In genomic region chr1:36432616-36433015, GRCh38 we compare ENCODE assay signal across 22 cellular contexts. TPM values are rescaled to one million over a fixed set of nuclear protein-coding genes. Genes with fewer than 3 reads are reported as not detected.
DNase-seq lines count a peak whose midpoint lies in the region; ATAC-seq, FAIRE-seq and TF ChIP-seq lines count a peak whose summit lies in the region.
"Had no signal": no experiment of that assay in that cellular context is flagged by ENCODE, and none has a peak within 500 bp of the region (broad histone marks: within the 10 kb centered on the region; RNA-seq: fewer than 3 reads in every experiment).

No MANE protein-coding gene starts in this region.

- no peak overlapping the region for H2AFZ ChIP-seq in endothelial cell of umbilical vein (ENCODE audit: low read depth, low read length)
- H2AFZ ChIP-seq: PC-9 had no signal

- no peaks in the 10 kb centered on the region for H3K36me3 ChIP-seq in endothelial cell of umbilical vein (ENCODE audit: control insufficient read depth in 2 of 2, extremely low read depth in 1 of 2, insufficient read depth in 2 of 2, low read length in 2 of 2)
- peaks cover 18% of the 10 kb centered on the region for H3K36me3 ChIP-seq in lower lobe of right lung
- H3K36me3 ChIP-seq in small intestine (ENCODE audit: control insufficient read depth in 2 of 2, insufficient read depth in 2 of 2, low read length in 2 of 2), result no peaks in the 10 kb centered on the region
- H3K36me3 ChIP-seq: MG63 had no signal

- H3K9me1 ChIP-seq in endothelial cell of umbilical vein (replicated peaks; ENCODE audit: control insufficient read depth, extremely low read depth, insufficient read depth, low read length), result no peaks in the 10 kb centered on the region

- H3K9me3 ChIP-seq in endothelial cell of umbilical vein (replicated peaks; ENCODE audit: control insufficient read depth, insufficient read depth, low read length) (no peaks in the 10 kb centered on the region), lower lobe of right lung (no peaks in the 10 kb centered on the region), small intestine (ENCODE audit: control insufficient read depth, low read depth) (no peaks in the 10 kb centered on the region)
- H3K9me3 ChIP-seq: Caco-2, MG63 had no signal

- TF ChIP-seq POLR2A in endothelial cell of umbilical vein (IDR thresholded peaks at IDR 0.05; ENCODE audit: low read depth, low read length), result no peak

- H3K27ac Mint-ChIP-seq in Calu3 (ENCODE audit: unreplicated experiment), result peak overlapping the region; percentile 21

- ATAC-seq in lower lobe of right lung (peak; percentile 13 to 47), HG03108 (IDR thresholded peaks at IDR 0.05; ENCODE audit: unreplicated experiment) (no peak)

- H3K4me3 Mint-ChIP-seq in Calu3 (ENCODE audit: low read depth, unreplicated experiment), result no peak overlapping the region
- H3K4me3 Mint-ChIP-seq: CD4-positive, CD25-positive, alpha-beta regulatory T cell had no signal

- dilution Hi-C loops in endothelial cell of umbilical vein (cut with MboI; ENCODE audit: extremely low pct_ligation_motif_present, low sequenced_read_pairs), result no loop called here

- H3K79me2 ChIP-seq in endothelial cell of umbilical vein (ENCODE audit: control insufficient read depth, insufficient read depth, low read length), result no peaks in the 10 kb centered on the region

- H3K27me3 Mint-ChIP-seq in Calu3 (ENCODE audit: unreplicated experiment), result no peaks in the 10 kb centered on the region

- TF ChIP-seq CTCF in Calu3 (IDR thresholded peaks at IDR 0.05; ENCODE audit: unreplicated experiment), result no peak
- no peak for TF ChIP-seq CTCF in endothelial cell of umbilical vein (IDR thresholded peaks at IDR 0.05; ENCODE audit: extremely low read depth in 1 of 2, insufficient read depth in 1 of 2, low read depth in 1 of 2, low read length in 2 of 2)
- no peak for TF ChIP-seq CTCF in lower lobe of right lung (IDR thresholded peaks at IDR 0.05)

- CTCF ChIA-PET in Calu3 (lab: Charles Lee), result interaction anchor here (0.5 kb wide), 1 partner anchor 237 kb away, joined by 4 read pairs; no protein-coding TSS in a partner anchor
- CTCF ChIA-PET in endothelial cell of umbilical vein (lab: Charles Lee), result interaction anchor here (1.3 kb wide), 1 partner anchor 8 kb away, joined by 5 read pairs; no protein-coding TSS in a partner anchor

- intact Hi-C loops in Calu3 (cut with micrococcal nuclease; ENCODE audit: unreplicated experiment), result no loop called here
- intact Hi-C loops in endothelial cell of umbilical vein (cut with micrococcal nuclease), result no loop called here
- intact Hi-C loops in lower lobe of right lung (cut with DNase I), result no loop called here

- no peak overlapping the region for H3K4me3 ChIP-seq in endothelial cell of umbilical vein (replicated peaks in 1 of 3; ENCODE audit: insufficient read depth in 1 of 3, low read depth in 1 of 3, low read length in 3 of 3)
- no peak overlapping the region for H3K4me3 ChIP-seq in lower lobe of right lung
- no peak overlapping the region for H3K4me3 ChIP-seq in small intestine (ENCODE audit: low read depth in 1 of 2, low read length in 2 of 2)
- H3K4me3 ChIP-seq: MG63, PC-9 had no signal

- no peaks in the 10 kb centered on the region for H3K9me3 Mint-ChIP-seq in Calu3 (ENCODE audit: low read depth, unreplicated experiment)
- H3K9me3 Mint-ChIP-seq: CD4-positive, CD25-positive, alpha-beta regulatory T cell had no signal

- no TSS peak for BruUV-seq in Calu3 (replicated peaks; lab: Mats Ljungman, UMichigan)
- no TSS peak for BruUV-seq in endothelial cell of umbilical vein (replicated peaks; lab: Mats Ljungman, UMichigan)

- no peaks in the 10 kb centered on the region for H3K27me3 ChIP-seq in endothelial cell of umbilical vein (ENCODE audit: control insufficient read depth in 2 of 2, insufficient read depth in 2 of 2, low read length in 2 of 2)
- H3K27me3 ChIP-seq in lower lobe of right lung (ENCODE audit: low read depth), result no peaks in the 10 kb centered on the region
- no peaks in the 10 kb centered on the region for H3K27me3 ChIP-seq in small intestine (ENCODE audit: control insufficient read depth in 2 of 2, insufficient read depth in 2 of 2, low read length in 2 of 2)
- H3K27me3 ChIP-seq: MG63 had no signal

- no peak overlapping the region for H3K9ac ChIP-seq in endothelial cell of umbilical vein (replicated peaks; ENCODE audit: extremely low read depth, insufficient read depth, low read length)

- no peak for FAIRE-seq in endothelial cell of umbilical vein (lab: Jason Lieb, UNC)
- no peak for FAIRE-seq in small intestine (lab: Jason Lieb, UNC)

- peaks cover 14% of the 10 kb centered on the region for H3K36me3 Mint-ChIP-seq in Calu3 (ENCODE audit: insufficient read depth, unreplicated experiment)
- H3K36me3 Mint-ChIP-seq: CD4-positive, CD25-positive, alpha-beta regulatory T cell had no signal

- 19 to 53% (median 39%) methylated on average over 4 of the region's 4 CpGs for WGBS in small intestine, 3 donors

- H4K20me1 ChIP-seq in endothelial cell of umbilical vein (replicated peaks; ENCODE audit: control insufficient read depth, extremely low read depth, insufficient read depth, low read length), result no peaks in the 10 kb centered on the region

- DNase-seq in Calu3, result peak; percentile 13
- DNase-seq in endothelial cell of umbilical vein (ENCODE audit: low read depth, low spot score), result peak; percentile 68
- no peak for DNase-seq in lower lobe of right lung
- peak; percentile 8 for DNase-seq in small intestine
- no peak for DNase-seq in activated T-cell treated with anti-CD3 and anti-CD28 coated beads for 4 hours
- no peak for DNase-seq in ureter (ENCODE audit: low spot score)
- DNase-seq in RKO (ENCODE audit: low spot score), result no peak
- DNase-seq: AML-193; Caco-2; CD4-positive, CD25-positive, alpha-beta regulatory T cell; DMS53; IMR-90; Karpas-422; MG63; NCI-H1092; NCI-H146; NCI-H2081; NCI-H510A; PC-9 had no signal

- H3K4me1 Mint-ChIP-seq in Calu3 (ENCODE audit: low read depth, unreplicated experiment), result peaks cover 46% of the 10 kb centered on the region
- H3K4me1 Mint-ChIP-seq: CD4-positive, CD25-positive, alpha-beta regulatory T cell had no signal

- H3K27ac ChIP-seq in endothelial cell of umbilical vein (ENCODE audit: insufficient read depth, low read depth, low read length), result no peak overlapping the region
- no peak overlapping the region for H3K27ac ChIP-seq in lower lobe of right lung
- H3K27ac ChIP-seq in small intestine (ENCODE audit: low read depth in 1 of 2, low read length in 1 of 2), result no peak overlapping the region
- H3K27ac ChIP-seq: PC-9 had no signal

- H3K4me1 ChIP-seq in endothelial cell of umbilical vein (ENCODE audit: control insufficient read depth, extremely low read depth, insufficient read depth, low read length) (peaks cover 6% of the 10 kb centered on the region), lower lobe of right lung (no peaks in the 10 kb centered on the region), small intestine (ENCODE audit: control insufficient read depth in 2 of 2, insufficient read depth in 1 of 2, low read depth in 1 of 2, low read length in 1 of 2) (no peaks in the 10 kb centered on the region)
- H3K4me1 ChIP-seq: Caco-2 had no signal

- POLR2A ChIA-PET in endothelial cell of umbilical vein (lab: Charles Lee), result no interaction called here

- H3K4me2 ChIP-seq in endothelial cell of umbilical vein (ENCODE audit: insufficient read depth, low read length), result no peak overlapping the region
- H3K4me2 ChIP-seq: PC-9 had no signal

RNA-seq across cellular contexts. Expression of gene OSCP1, which starts 17.6 kb away (rescaled TPM):
- total RNA-seq in Calu3 (2022), result 2.0 and 3.0 TPM in 2 replicates
- total RNA-seq in endothelial cell of umbilical vein, result 4.6 and 7.6 TPM in 2 replicates
- polyA plus RNA-seq in endothelial cell of umbilical vein, result 8.3 and 9.6 TPM in 2 replicates
- 6.7 and 7.9 TPM in 2 replicates for polyA plus RNA-seq in endothelial cell of umbilical vein (2011; cell fraction: cytosol; rRNA removed)
- polyA plus RNA-seq in endothelial cell of umbilical vein (2011; cell fraction: nucleus; rRNA removed), result 4.7 and 4.9 TPM in 2 replicates
- polyA plus RNA-seq in endothelial cell of umbilical vein (2012), result 3.9 and 5.3 TPM in 2 replicates
- polyA minus RNA-seq in endothelial cell of umbilical vein, result 6.3 and 9.4 TPM in 2 replicates
- polyA minus RNA-seq in endothelial cell of umbilical vein (2011; cell fraction: cytosol; rRNA and poly(A)+ RNA removed), result 5.2 TPM
- 5.2 and 5.9 TPM in 2 replicates for polyA minus RNA-seq in endothelial cell of umbilical vein (2011; cell fraction: nucleus; rRNA and poly(A)+ RNA removed)
- total RNA-seq in lower lobe of right lung, result 17.1 TPM
- polyA plus RNA-seq in small intestine, result 1 to 10 TPM in 2 of 3 donors, under 1 TPM in 1; 0.89 to 4.3 (median 1.4) TPM
- 13.4 TPM for total RNA-seq in ureter
- total RNA-seq: CD4-positive, CD25-positive, alpha-beta regulatory T cell had no signal

RNA-seq across cellular contexts. Expression of gene MRPS15, which starts 31.6 kb away (rescaled TPM):
- total RNA-seq in Calu3 (2022) (84.1 and 97.8 TPM in 2 replicates), endothelial cell of umbilical vein (105 and 106 TPM in 2 replicates), lower lobe of right lung (59.4 TPM), ureter (59.9 TPM)
- polyA plus RNA-seq in endothelial cell of umbilical vein (45.6 and 47.1 TPM in 2 replicates), small intestine (100 to 1,000 TPM; 102 to 122 (median 116) TPM)
- 85.2 and 91.3 TPM in 2 replicates for polyA plus RNA-seq in endothelial cell of umbilical vein (2011; cell fraction: cytosol; rRNA removed)
- polyA plus RNA-seq in endothelial cell of umbilical vein (2011; cell fraction: nucleus; rRNA removed), result 47.8 and 51.8 TPM in 2 replicates
- polyA plus RNA-seq in endothelial cell of umbilical vein (2012), result 74.2 and 75.3 TPM in 2 replicates
- polyA minus RNA-seq in endothelial cell of umbilical vein, result 18.9 and 19.9 TPM in 2 replicates
- polyA minus RNA-seq in endothelial cell of umbilical vein (2011; cell fraction: cytosol; rRNA and poly(A)+ RNA removed), result 27.7 TPM
- polyA minus RNA-seq in endothelial cell of umbilical vein (2011; cell fraction: nucleus; rRNA and poly(A)+ RNA removed), result 13.2 and 13.6 TPM in 2 replicates

RNA-seq across cellular contexts. Expression of gene LSM10, which starts 34.9 kb away (rescaled TPM):
- 35.2 and 42.7 TPM in 2 replicates for total RNA-seq in Calu3 (2022)
- 38.2 and 40.3 TPM in 2 replicates for total RNA-seq in endothelial cell of umbilical vein
- 76.9 and 98.5 TPM in 2 replicates for polyA plus RNA-seq in endothelial cell of umbilical vein
- polyA plus RNA-seq in endothelial cell of umbilical vein (2011; cell fraction: cytosol; rRNA removed), result 79.3 and 82.5 TPM in 2 replicates
- polyA plus RNA-seq in endothelial cell of umbilical vein (2011; cell fraction: nucleus; rRNA removed), result 19.2 and 23.5 TPM in 2 replicates
- 39.0 and 62.6 TPM in 2 replicates for polyA plus RNA-seq in endothelial cell of umbilical vein (2012)
- polyA minus RNA-seq in endothelial cell of umbilical vein, result 35.9 and 40.8 TPM in 2 replicates
- polyA minus RNA-seq in endothelial cell of umbilical vein (2011; cell fraction: cytosol; rRNA and poly(A)+ RNA removed), result 26.2 TPM
- polyA minus RNA-seq in endothelial cell of umbilical vein (2011; cell fraction: nucleus; rRNA and poly(A)+ RNA removed), result 7.1 and 8.3 TPM in 2 replicates
- total RNA-seq in lower lobe of right lung, result 44.5 TPM
- polyA plus RNA-seq in small intestine, result 10 to 100 TPM; 48.1 to 55.5 (median 51.9) TPM
- 28.9 TPM for total RNA-seq in ureter

RNA-seq across cellular contexts. Expression of gene STK40, which starts 46.9 kb away (rescaled TPM):
- 44.5 and 52.1 TPM in 2 replicates for total RNA-seq in Calu3 (2022)
- total RNA-seq in endothelial cell of umbilical vein, result 35.2 and 36.8 TPM in 2 replicates
- 20.8 and 21.4 TPM in 2 replicates for polyA plus RNA-seq in endothelial cell of umbilical vein
- polyA plus RNA-seq in endothelial cell of umbilical vein (2011; cell fraction: cytosol; rRNA removed), result 19.7 and 22.9 TPM in 2 replicates
- 25.5 and 29.9 TPM in 2 replicates for polyA plus RNA-seq in endothelial cell of umbilical vein (2011; cell fraction: nucleus; rRNA removed)
- polyA plus RNA-seq in endothelial cell of umbilical vein (2012), result 13.3 and 14.5 TPM in 2 replicates
- polyA minus RNA-seq in endothelial cell of umbilical vein, result 26.0 and 37.4 TPM in 2 replicates
- polyA minus RNA-seq in endothelial cell of umbilical vein (2011; cell fraction: cytosol; rRNA and poly(A)+ RNA removed), result 4.6 TPM
- 7.8 and 8.1 TPM in 2 replicates for polyA minus RNA-seq in endothelial cell of umbilical vein (2011; cell fraction: nucleus; rRNA and poly(A)+ RNA removed)
- 74.2 TPM for total RNA-seq in lower lobe of right lung
- polyA plus RNA-seq in small intestine, result 10 to 100 TPM; 12.7 to 33.3 (median 17.3) TPM
- total RNA-seq in ureter, result 34.2 TPM

RNA-seq across cellular contexts. Expression of gene CSF3R, which starts 50.1 kb away (rescaled TPM):
- total RNA-seq in Calu3 (2022) (not detected in 2 replicates), endothelial cell of umbilical vein (not detected in 2 replicates), lower lobe of right lung (214 TPM), ureter (13.7 TPM)
- polyA plus RNA-seq in endothelial cell of umbilical vein (not detected in 2 replicates), small intestine (1 to 10 TPM; 1.4 to 5.1 (median 2.4) TPM)
- not detected in 2 replicates for polyA plus RNA-seq in endothelial cell of umbilical vein (2011; cell fraction: cytosol; rRNA removed)
- not detected in 2 replicates for polyA plus RNA-seq in endothelial cell of umbilical vein (2011; cell fraction: nucleus; rRNA removed)
- not detected in 2 replicates for polyA plus RNA-seq in endothelial cell of umbilical vein (2012)
- 0.28 TPM in 1 of 2 replicates, not detected in the other for polyA minus RNA-seq in endothelial cell of umbilical vein
- not detected for polyA minus RNA-seq in endothelial cell of umbilical vein (2011; cell fraction: cytosol; rRNA and poly(A)+ RNA removed)
- not detected in 2 replicates for polyA minus RNA-seq in endothelial cell of umbilical vein (2011; cell fraction: nucleus; rRNA and poly(A)+ RNA removed)
- total RNA-seq: H4, HT1080, IMR-90, PC-9 had no signal
- polyA plus RNA-seq: IMR-90 had no signal

Comparison
In these comparisons a context has a peak if more than half of its experiments do, and no peak if none do; other contexts are left out.
1. DNase-seq: peak in Calu3 (single experiment), endothelial cell of umbilical vein (single experiment) and small intestine (single experiment); none in lower lobe of right lung (single experiment), activated T-cell treated with anti-CD3 and anti-CD28 coated beads for 4 hours (single experiment), ureter (single experiment) and RKO (single experiment).